23 cellular contexts compared by ENCODE assay signal in the genomic region with DNA sequence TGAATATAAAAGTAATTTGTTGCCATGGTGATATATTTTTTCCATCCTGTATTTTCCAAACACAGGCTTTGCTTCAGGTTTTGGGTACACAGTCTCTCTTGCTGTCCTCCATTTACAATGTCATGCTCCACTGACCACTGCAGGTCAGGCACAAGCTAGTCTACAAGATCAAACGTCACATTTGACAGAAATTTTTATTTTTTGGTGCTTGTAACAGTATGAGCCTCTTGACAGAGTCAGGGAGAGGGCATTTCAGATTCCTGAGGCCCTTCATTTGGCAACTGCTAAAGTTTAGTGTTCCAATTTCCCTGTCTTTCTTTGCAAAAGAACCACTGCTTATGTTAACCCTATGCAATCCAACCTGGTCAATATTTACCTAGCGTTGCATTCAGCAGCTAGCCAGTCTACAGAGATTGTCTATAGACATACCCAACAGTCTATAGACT.
DNase-seq lines count a peak whose midpoint lies in the region; ATAC-seq lines count a peak whose summit lies in the region.
"Had no signal": no experiment of that assay in that cellular context is flagged by ENCODE, and none has a peak within 500 bp of the region (broad histone marks: within the 10 kb centered on the region; RNA-seq: fewer than 3 reads in every experiment).

No MANE protein-coding gene starts in this region.

- H3K36me3 ChIP-seq in H7 (replicated peaks; ENCODE audit: control insufficient read depth, insufficient read depth, low read length) = no peaks in the 10 kb centered on the region
- H3K36me3 ChIP-seq: heart left ventricle, pancreas, right lobe of liver had no signal

- peak overlapping the region; percentile 20 for H3K27ac ChIP-seq in cingulate gyrus (ENCODE audit: low read depth, low read length)
- H3K27ac ChIP-seq: heart left ventricle, pancreas, right lobe of liver had no signal

- peak; percentile 12 for DNase-seq in COR-L47 (lab: John Stamatoyannopoulos, UW)
- peak; percentile 91 for DNase-seq in NCI-H1092 treated with DMSO at 0.1 percent for 48 hours (lab: John Stamatoyannopoulos, UW)
- DNase-seq in NCI-H748 treated with DMSO at 0.1 percent for 48 hours (lab: John Stamatoyannopoulos, UW) = peak; percentile 92
- DNase-seq in NCI-H1048 (lab: John Stamatoyannopoulos, UW) = no peak
- DNase-seq in H7 = no peak
- DNase-seq: ACHN; activated CD4-positive, alpha-beta T cell treated with anti-CD3 and anti-CD28 coated beads for 48 hours; activated CD8-positive, alpha-beta memory T cell treated with anti-CD3 and anti-CD28 coated beads, Interleukin-2, amount 50 U/mL, for 48 hours; activated gamma-delta T cell treated with Interleukin-2 at 50 U/mL for 16 hours; anterior cingulate cortex; CD4-positive, CD25-positive, alpha-beta regulatory T cell; cerebellar nuclear complex; effector memory CD8-positive, alpha-beta T cell; heart left ventricle; immature natural killer cell; NCI-H524; pancreas; right lobe of liver; stimulated activated naive CD8-positive, alpha-beta T cell treated with anti-CD3 and anti-CD28 coated beads, Interleukin-15, amount 100 ng/mL, for 72 hours had no signal

- no peak overlapping the region for H3K4me3 ChIP-seq in H7 (ENCODE audit: insufficient read depth, low read depth, low read length)
- H3K4me3 ChIP-seq: heart left ventricle, lung, pancreas, right lobe of liver had no signal

- no peaks in the 10 kb centered on the region for H3K27me3 ChIP-seq in H7 (ENCODE audit: control insufficient read depth, insufficient read depth, low read length)
- H3K27me3 ChIP-seq: heart left ventricle, pancreas, right lobe of liver had no signal

- ATAC-seq in HG02852 (IDR thresholded peaks at IDR 0.05; ENCODE audit: unreplicated experiment) = no peak
- ATAC-seq in HG03135 (IDR thresholded peaks at IDR 0.05; ENCODE audit: unreplicated experiment) = no peak
- ATAC-seq: effector memory CD8-positive, alpha-beta T cell; heart left ventricle; stimulated activated naive CD8-positive, alpha-beta T cell treated with anti-CD3 and anti-CD28 coated beads, Interleukin-15, amount 100 ng/mL, for 72 hours had no signal

Comparison
In these comparisons a context has a peak if more than half of its experiments do, and no peak if none do; other contexts are left out.
1. DNase-seq: peak in COR-L47 (single experiment), NCI-H1092 treated with DMSO at 0.1 percent for 48 hours (single experiment) and NCI-H748 treated with DMSO at 0.1 percent for 48 hours (single experiment); none in NCI-H1048 (single experiment) and H7 (single experiment).